In genomic region chr13:91017669-91018053, GRCh38 we compare ENCODE assay signal across 8 cellular contexts.
DNase-seq lines count a peak whose midpoint lies in the region; ATAC-seq and TF ChIP-seq lines count a peak whose summit lies in the region.

No MANE protein-coding gene starts in this region.

- H3K27me3 ChIP-seq in foreskin keratinocyte = no peaks in the 10 kb centered on the region

- no peak overlapping the region for H3K27ac ChIP-seq in foreskin keratinocyte

- in situ Hi-C loops in KBM-7 (cut with MboI; ENCODE audit: low pct_unique_long_range_greater_than_20kb, low sequenced_read_pairs) = no loop called here

- ATAC-seq in GM18499 (IDR thresholded peaks at IDR 0.05; ENCODE audit: insufficient read depth, unreplicated experiment) (peak; percentile 15), GM21737 (IDR thresholded peaks at IDR 0.05; ENCODE audit: unreplicated experiment) (peak; percentile 18), foreskin keratinocyte (peak; percentile 51)

- H3K4me1 ChIP-seq in foreskin keratinocyte = no peaks in the 10 kb centered on the region

- no peak for TF ChIP-seq CTCF in foreskin keratinocyte (conservative IDR thresholded peaks at IDR 0.05)

- DNase-seq in M059J (ENCODE audit: low read depth) (peak; percentile 27), foreskin keratinocyte (peak in 1 of 2 donors; percentile 8), NCI-H2196 treated with DMSO at 0.1 percent for 48 hours (lab: John Stamatoyannopoulos, UW; ENCODE audit: unreplicated experiment) (no peak), KBM-7 (no peak), superior temporal gyrus (ENCODE audit: extremely low spot score) (no peak)
- no peak for DNase-seq in activated CD4-positive, alpha-beta T cell treated with anti-CD3 and anti-CD28 coated beads, Interleukin-2, amount 50 U/mL, for 4 hours
